Comparison of ENCODE assay signal across 30 cellular contexts in genomic region chr10:7576340-7576739, GRCh38.
"Had no signal": no experiment of that assay in that cellular context is flagged by ENCODE, and none has a peak within 500 bp of the region (broad histone marks: within the 10 kb centered on the region; RNA-seq: fewer than 3 reads in every experiment).

No MANE protein-coding gene starts in this region.

- H3K27ac ChIP-seq: colonic mucosa, epithelial cell of prostate, gastrocnemius medialis, heart right ventricle, left ventricle myocardium inferior had no signal

- H3K27me3 ChIP-seq: colonic mucosa, esophagus squamous epithelium, gastrocnemius medialis, heart right ventricle had no signal

- H3K9me3 ChIP-seq: colonic mucosa, esophagus squamous epithelium, gastrocnemius medialis, heart right ventricle, left ventricle myocardium inferior, mucosa of descending colon had no signal

- FAIRE-seq: endometrium, kidney had no signal

- H3K4me1 ChIP-seq: colonic mucosa, gastrocnemius medialis, left ventricle myocardium inferior had no signal

- H3K4me3 Mint-ChIP-seq: dendritic cell treated with granulocyte-macrophage colony-stimulating factor and Interleukin-4, amounts not matched to agents 40 ng/mL and 50 ng/mL, for 4 days; effector memory CD8-positive, alpha-beta T cell; endodermal cell; immature natural killer cell; memory B cell; mesothelial cell of epicardium; naive B cell had no signal

- DNase-seq: colonic mucosa; cortex of kidney; effector CD8-positive, alpha-beta T cell; effector memory CD8-positive, alpha-beta T cell; endodermal cell; erythroblast; esophagus squamous epithelium; foreskin fibroblast; foreskin melanocyte; gastrocnemius medialis; glutamatergic neuron; head of caudate nucleus; heart right ventricle; hypothalamus; immature natural killer cell; kidney; kidney glomerular epithelial cell; left colon; left ventricle myocardium inferior; mammary epithelial cell; mucosa of descending colon; naive B cell had no signal

- H3K9me3 Mint-ChIP-seq: dendritic cell treated with granulocyte-macrophage colony-stimulating factor and Interleukin-4, amounts not matched to agents 40 ng/mL and 50 ng/mL, for 4 days; effector memory CD8-positive, alpha-beta T cell; endodermal cell; memory B cell; mesothelial cell of epicardium; naive B cell had no signal

- ATAC-seq: effector memory CD8-positive, alpha-beta T cell; esophagus mucosa; gastrocnemius medialis; heart right ventricle; left colon; left lobe of liver; mucosa of descending colon had no signal

- H3K36me3 Mint-ChIP-seq: immature natural killer cell, memory B cell, mesothelial cell of epicardium, naive B cell had no signal

- H3K4me1 Mint-ChIP-seq: immature natural killer cell, memory B cell, naive B cell had no signal

- H3K4me3 ChIP-seq: colonic mucosa, esophagus squamous epithelium, gastrocnemius medialis, heart right ventricle, left ventricle myocardium inferior, lung, mucosa of descending colon had no signal

- H3K36me3 ChIP-seq: colonic mucosa, gastrocnemius medialis had no signal

- H3K27ac Mint-ChIP-seq: dendritic cell treated with granulocyte-macrophage colony-stimulating factor and Interleukin-4, amounts not matched to agents 40 ng/mL and 50 ng/mL, for 4 days; effector memory CD8-positive, alpha-beta T cell; endodermal cell; immature natural killer cell; memory B cell; mesothelial cell of epicardium; naive B cell had no signal

- H3K27me3 Mint-ChIP-seq: dendritic cell treated with granulocyte-macrophage colony-stimulating factor and Interleukin-4, amounts not matched to agents 40 ng/mL and 50 ng/mL, for 4 days had no signal
